Comparison of ENCODE assay signal across 8 cellular contexts in the genomic region with DNA sequence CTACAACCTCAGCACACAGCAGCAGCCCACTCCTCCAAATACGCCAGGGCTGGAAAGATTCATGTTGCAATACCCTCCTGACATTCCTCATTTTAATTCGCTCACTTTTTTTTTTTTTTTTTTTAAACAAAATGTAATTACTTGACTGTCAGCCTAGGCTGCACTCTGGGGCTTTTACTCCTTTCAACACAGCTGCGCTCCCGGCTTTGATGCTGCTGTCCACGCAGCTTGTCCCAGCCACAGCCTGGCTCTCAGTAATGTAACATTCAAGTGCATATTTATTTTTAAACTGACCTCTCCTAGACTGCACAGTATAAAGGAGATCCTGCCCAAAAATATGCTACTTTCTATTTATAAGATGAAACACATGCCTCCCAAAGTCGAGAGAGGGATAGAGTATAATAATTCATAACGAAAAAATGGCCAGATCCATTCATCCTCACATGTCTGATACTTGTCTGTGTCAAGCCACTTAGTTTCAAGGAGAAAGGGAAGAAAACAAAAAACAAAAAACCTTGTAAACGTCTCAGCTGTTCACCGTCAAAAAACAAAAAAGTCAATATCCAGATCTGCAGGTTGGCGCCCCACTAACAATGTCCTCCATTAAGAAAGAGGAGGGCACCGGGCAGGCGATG. TPM values are rescaled to one million over a fixed set of nuclear protein-coding genes. Genes with fewer than 3 reads are reported as not detected.
DNase-seq lines count a peak whose midpoint lies in the region; ATAC-seq and TF ChIP-seq lines count a peak whose summit lies in the region.

No MANE protein-coding gene starts in this region.

- H2AFZ ChIP-seq in MM.1S (ENCODE audit: low read length) = 0 out of 2 replicates have a peak overlapping the region, but pooled peaks have one; percentile 54

- H3K27ac ChIP-seq in MM.1S (ENCODE audit: low read length) (peak overlapping the region; percentile 44; the same call in 1 of the 2 replicates), duodenal mucosa (ENCODE audit: low read depth, low read length) (peak overlapping the region; percentile 67)

- H3K4me3 ChIP-seq in MM.1S (ENCODE audit: low read length) (peak overlapping the region; percentile 87), duodenal mucosa (ENCODE audit: low read depth in 1 of 2, low read length in 2 of 2) (peak overlapping the region; percentile 74 to 83)

- TF ChIP-seq CTCF in MM.1S (IDR thresholded peaks at IDR 0.05; ENCODE audit: low read length) = no peak

- H4K20me1 ChIP-seq in MM.1S (ENCODE audit: insufficient read depth, low read length) = no peaks in the 10 kb centered on the region

- H3K27me3 ChIP-seq in MM.1S (replicated peaks; ENCODE audit: insufficient read depth, low read length) (no peaks in the 10 kb centered on the region), duodenal mucosa (ENCODE audit: control insufficient read depth in 1 of 2, insufficient read depth in 2 of 2, low read length in 2 of 2) (peaks cover 3 to 14% of the 10 kb centered on the region in 2 donors)

- H3K9me2 ChIP-seq in MM.1S (replicated peaks; ENCODE audit: insufficient read depth, low read length) = no peaks in the 10 kb centered on the region

- H3K36me3 ChIP-seq in MM.1S (replicated peaks; ENCODE audit: insufficient read depth, low read length) (no peaks in the 10 kb centered on the region), duodenal mucosa (ENCODE audit: control insufficient read depth in 1 of 2, insufficient read depth in 2 of 2, low read length in 2 of 2) (no peaks in the 10 kb centered on the region)

- peak overlapping the region; percentile 68 for H3K4me2 ChIP-seq in MM.1S (ENCODE audit: low read depth, low read length)

- H3K9ac ChIP-seq in MM.1S (ENCODE audit: low read length) = peak overlapping the region; percentile 64
- H3K9ac ChIP-seq in duodenal mucosa (ENCODE audit: low read depth in 1 of 2, low read length in 2 of 2) = peak overlapping the region; percentile 71 to 73

- H3F3A ChIP-seq in MM.1S (ENCODE audit: insufficient read depth, low read length) = peaks cover 17% of the 10 kb centered on the region

- H3K9me3 ChIP-seq in MM.1S (replicated peaks; ENCODE audit: insufficient read depth, low read length) = no peaks in the 10 kb centered on the region
- H3K9me3 ChIP-seq in duodenal mucosa (ENCODE audit: control insufficient read depth in 1 of 2, low read length in 2 of 2) = no peaks in the 10 kb centered on the region

- ATAC-seq in HG03045 (IDR thresholded peaks at IDR 0.05; ENCODE audit: unreplicated experiment) (no peak), HG03039 (IDR thresholded peaks at IDR 0.05; ENCODE audit: unreplicated experiment) (no peak)

- H3K4me1 ChIP-seq in MM.1S (ENCODE audit: low read length) (peaks cover 14% of the 10 kb centered on the region; the same call in 1 of the 2 replicates), duodenal mucosa (ENCODE audit: control insufficient read depth in 1 of 2, insufficient read depth in 2 of 2, low read length in 2 of 2) (peaks cover 4 to 21% of the 10 kb centered on the region in 2 donors)

- peaks cover 59% of the 10 kb centered on the region for H3K79me2 ChIP-seq in MM.1S (ENCODE audit: low read length)

- DNase-seq in AG08396 (ENCODE audit: low spot score) (peak; percentile 37), MM.1S (peak; percentile 41), myocyte (ENCODE audit: low read depth) (peak; percentile 41), 8988T (no peak), NCI-H446 treated with DMSO at 0.1 percent for 48 hours (lab: John Stamatoyannopoulos, UW) (no peak)

RNA-seq across cellular contexts. Expression of gene CDC42EP3, which starts 0.9 kb away (rescaled TPM):
- total RNA-seq in myocyte = 149 and 184 TPM in 2 replicates
- polyA plus RNA-seq in myocyte (2012) = 161 TPM

Comparison
In these comparisons a context has a peak if more than half of its experiments do, and no peak if none do; other contexts are left out.
1. DNase-seq: peak in AG08396 (single experiment), MM.1S (single experiment) and myocyte (single experiment); none in 8988T (single experiment) and NCI-H446 treated with DMSO at 0.1 percent for 48 hours (single experiment).